Comparison of ENCODE assay signal across 18 cellular contexts in genomic region chr4:102061133-102061532, GRCh38.
DNase-seq lines count a peak whose midpoint lies in the region; ATAC-seq and FAIRE-seq lines count a peak whose summit lies in the region.
"Had no signal": no experiment of that assay in that cellular context is flagged by ENCODE, and none has a peak within 500 bp of the region (broad histone marks: within the 10 kb centered on the region; RNA-seq: fewer than 3 reads in every experiment).

No MANE protein-coding gene starts in this region.

- H3K4me1 Mint-ChIP-seq in stimulated activated naive CD8-positive, alpha-beta T cell treated with anti-CD3 and anti-CD28 coated beads, Interleukin-15, amount 100 ng/mL, for 72 hours = no peaks in the 10 kb centered on the region
- H3K4me1 Mint-ChIP-seq: CD4-positive, CD25-positive, alpha-beta regulatory T cell had no signal

- ATAC-seq in stimulated activated naive CD8-positive, alpha-beta T cell treated with anti-CD3 and anti-CD28 coated beads, Interleukin-15, amount 100 ng/mL, for 72 hours = peak; percentile 64
- ATAC-seq in stimulated activated naive CD8-positive, alpha-beta T cell treated with anti-CD3 and anti-CD28 coated beads, Interleukin-15, Interleukin-2, amounts not matched to agents 100 U/mL and 50 U/mL, for 24 hours = no peak
- peak; percentile 72 for ATAC-seq in GM21825 (IDR thresholded peaks at IDR 0.05; ENCODE audit: unreplicated experiment)
- ATAC-seq in HG03439 (IDR thresholded peaks at IDR 0.05; ENCODE audit: unreplicated experiment) = peak; percentile 63
- no peak for ATAC-seq in HG02763 (IDR thresholded peaks at IDR 0.05; ENCODE audit: unreplicated experiment)
- ATAC-seq in HG03095 (IDR thresholded peaks at IDR 0.05; ENCODE audit: unreplicated experiment) = no peak
- ATAC-seq: foreskin keratinocyte had no signal

- no peak overlapping the region for H3K4me3 Mint-ChIP-seq in stimulated activated naive CD8-positive, alpha-beta T cell treated with anti-CD3 and anti-CD28 coated beads, Interleukin-15, amount 100 ng/mL, for 72 hours
- H3K4me3 Mint-ChIP-seq: CD4-positive, CD25-positive, alpha-beta regulatory T cell; stimulated activated naive CD8-positive, alpha-beta T cell treated with anti-CD3 and anti-CD28 coated beads, Interleukin-15, Interleukin-2, amounts not matched to agents 100 ng/mL and 50 ng/mL, for 24 hours; T-helper 2 cell treated with Interferon-gamma antibody and Interleukin-4, amounts not matched to agents 5 μg/mL and 100 μg/mL, for 36 hours had no signal

- H3K27me3 Mint-ChIP-seq in stimulated activated naive CD8-positive, alpha-beta T cell treated with anti-CD3 and anti-CD28 coated beads, Interleukin-15, amount 100 ng/mL, for 72 hours = no peaks in the 10 kb centered on the region
- H3K27me3 Mint-ChIP-seq: stimulated activated naive CD8-positive, alpha-beta T cell treated with anti-CD3 and anti-CD28 coated beads, Interleukin-15, Interleukin-2, amounts not matched to agents 100 ng/mL and 50 ng/mL, for 24 hours had no signal

- no peak for DNase-seq in stimulated activated naive CD8-positive, alpha-beta T cell treated with anti-CD3 and anti-CD28 coated beads, Interleukin-15, amount 100 ng/mL, for 72 hours
- DNase-seq in stimulated activated naive CD8-positive, alpha-beta T cell treated with anti-CD3 and anti-CD28 coated beads, Interleukin-15, Interleukin-2, amounts not matched to agents 100 U/mL and 50 U/mL, for 24 hours = no peak
- no peak for DNase-seq in frontal cortex (ENCODE audit: low spot score in 2 of 2)
- no peak for DNase-seq in retina
- DNase-seq: activated CD4-positive, alpha-beta T cell treated with anti-CD3 and anti-CD28 coated beads for 48 hours; CD4-positive, CD25-positive, alpha-beta regulatory T cell; foreskin keratinocyte; NCI-H2029; NCI-H82; nucleus accumbens; sigmoid colon had no signal

- no peak for FAIRE-seq in frontal cortex (lab: Jason Lieb, UNC)
- FAIRE-seq: endometrium had no signal

- no peak overlapping the region for H3K27ac Mint-ChIP-seq in stimulated activated naive CD8-positive, alpha-beta T cell treated with anti-CD3 and anti-CD28 coated beads, Interleukin-15, amount 100 ng/mL, for 72 hours
- H3K27ac Mint-ChIP-seq: CD4-positive, CD25-positive, alpha-beta regulatory T cell; stimulated activated naive CD8-positive, alpha-beta T cell treated with anti-CD3 and anti-CD28 coated beads, Interleukin-15, Interleukin-2, amounts not matched to agents 100 ng/mL and 50 ng/mL, for 24 hours; T-helper 2 cell treated with Interferon-gamma antibody and Interleukin-4, amounts not matched to agents 5 μg/mL and 100 μg/mL, for 36 hours had no signal

- no peaks in the 10 kb centered on the region for H3K9me3 Mint-ChIP-seq in stimulated activated naive CD8-positive, alpha-beta T cell treated with anti-CD3 and anti-CD28 coated beads, Interleukin-15, amount 100 ng/mL, for 72 hours
- H3K9me3 Mint-ChIP-seq: stimulated activated naive CD8-positive, alpha-beta T cell treated with anti-CD3 and anti-CD28 coated beads, Interleukin-15, Interleukin-2, amounts not matched to agents 100 ng/mL and 50 ng/mL, for 24 hours; T-helper 2 cell treated with Interferon-gamma antibody and Interleukin-4, amounts not matched to agents 5 μg/mL and 100 μg/mL, for 36 hours had no signal

Comparison
In these comparisons a context has a peak if more than half of its experiments do, and no peak if none do; other contexts are left out.
1. ATAC-seq: peak in stimulated activated naive CD8-positive, alpha-beta T cell treated with anti-CD3 and anti-CD28 coated beads, Interleukin-15, amount 100 ng/mL, for 72 hours (single experiment), GM21825 (single experiment) and HG03439 (single experiment); none in stimulated activated naive CD8-positive, alpha-beta T cell treated with anti-CD3 and anti-CD28 coated beads, Interleukin-15, Interleukin-2, amounts not matched to agents 100 U/mL and 50 U/mL, for 24 hours (single experiment), HG02763 (single experiment) and HG03095 (single experiment).